Comparison of ENCODE assay signal across 8 cellular contexts in genomic region chr9:90774682-90775081, GRCh38. TPM values are rescaled to one million over a fixed set of nuclear protein-coding genes. Genes with fewer than 3 reads are reported as not detected.
A peak's percentile ranks its signal among the peaks of the same experiment; 100 is the strongest.
DNase-seq lines count a peak whose midpoint lies in the region; ATAC-seq, FAIRE-seq and TF ChIP-seq lines count a peak whose summit lies in the region.

No MANE protein-coding gene starts in this region.

- H3K9me3 ChIP-seq in kidney (ENCODE audit: control insufficient read depth in 1 of 2, low read length in 2 of 2) = no peaks in the 10 kb centered on the region

- intact Hi-C loops in kidney (cut with DNase I) = no loop called here

- no peak overlapping the region for H3K9ac ChIP-seq in kidney (ENCODE audit: low read length in 2 of 2)

- no peak for DNase-seq in GM12891 (ENCODE audit: insufficient read length, low spot score)
- peak; percentile 18 for DNase-seq in bronchial epithelial cell (ENCODE audit: low read depth)
- no peak for DNase-seq in kidney
- no peak for DNase-seq in SKM-1 treated with dmso at 0.1 percent for 144 hours (lab: John Stamatoyannopoulos, UW; ENCODE audit: unreplicated experiment)
- DNase-seq in activated CD4-positive, alpha-beta T cell treated with anti-CD3 and anti-CD28 coated beads, Interleukin-2, amount 50 U/mL, for 1 hour = no peak
- DNase-seq in T-helper 2 cell = no peak

- FAIRE-seq in GM12891 (lab: Jason Lieb, UNC) = peak; percentile 96
- no peak for FAIRE-seq in bronchial epithelial cell (lab: Jason Lieb, UNC)
- FAIRE-seq in kidney (lab: Jason Lieb, UNC) = no peak

- H3K4me3 ChIP-seq in bronchial epithelial cell (ENCODE audit: low read depth, low read length) = no peak overlapping the region
- no peak overlapping the region for H3K4me3 ChIP-seq in kidney (ENCODE audit: low read length in 2 of 2)

- TF ChIP-seq POLR2A in GM12891 (IDR thresholded peaks at IDR 0.05; ENCODE audit: low read depth, low read length) = no peak

- H3K4me1 ChIP-seq in kidney (ENCODE audit: control insufficient read depth in 1 of 2, insufficient read depth in 1 of 2, low read depth in 1 of 2, low read length in 2 of 2) = no peaks in the 10 kb centered on the region

- no peaks in the 10 kb centered on the region for H3K36me3 ChIP-seq in bronchial epithelial cell (ENCODE audit: control insufficient read depth, insufficient read depth, low read length)
- H3K36me3 ChIP-seq in kidney (ENCODE audit: control insufficient read depth in 1 of 2, insufficient read depth in 2 of 2, low read length in 2 of 2) = no peaks in the 10 kb centered on the region

- no peak overlapping the region for H3K27ac ChIP-seq in kidney (ENCODE audit: low read depth in 2 of 2, low read length in 2 of 2)

- H3K27me3 ChIP-seq in bronchial epithelial cell (ENCODE audit: control insufficient read depth, insufficient read depth, low read length) = no peaks in the 10 kb centered on the region

- ATAC-seq in GM21367 (IDR thresholded peaks at IDR 0.05; ENCODE audit: unreplicated experiment) (peak; percentile 82), HG03442 (IDR thresholded peaks at IDR 0.05; ENCODE audit: unreplicated experiment) (peak; percentile 83)

- TF ChIP-seq CTCF in bronchial epithelial cell (IDR thresholded peaks at IDR 0.05; ENCODE audit: insufficient read depth, low read length, severe bottlenecking) (peak; percentile 28), kidney (IDR thresholded peaks at IDR 0.05; ENCODE audit: borderline replicate concordance, extremely low read depth, insufficient read depth) (no peak)

TF ChIP-seq in GM12891, 5 proteins besides CTCF, POLR2A, EP300 and RAD21:
- TF ChIP-seq SPI1 (IDR thresholded peaks at IDR 0.05; ENCODE audit: low read depth, low read length) = peak; percentile 90
- TF ChIP-seq POU2F2 (IDR thresholded peaks at IDR 0.05; ENCODE audit: low read depth, low read length) = no peak

RNA-seq across cellular contexts. Expression of gene SYK, which starts 26.9 kb away (rescaled TPM):
- polyA plus RNA-seq in GM12891 (2012; ENCODE audit: low read depth, missing spikeins) = 21.7 TPM
- 29.2 and 29.7 TPM in 2 replicates for total RNA-seq in bronchial epithelial cell
- 52.2 TPM for total RNA-seq in kidney
- polyA plus RNA-seq in kidney (ENCODE audit: insufficient read depth, low read depth, low replicate concordance) = 13.3 TPM
